Comparison of ENCODE assay signal across 10 cellular contexts in the genomic region with DNA sequence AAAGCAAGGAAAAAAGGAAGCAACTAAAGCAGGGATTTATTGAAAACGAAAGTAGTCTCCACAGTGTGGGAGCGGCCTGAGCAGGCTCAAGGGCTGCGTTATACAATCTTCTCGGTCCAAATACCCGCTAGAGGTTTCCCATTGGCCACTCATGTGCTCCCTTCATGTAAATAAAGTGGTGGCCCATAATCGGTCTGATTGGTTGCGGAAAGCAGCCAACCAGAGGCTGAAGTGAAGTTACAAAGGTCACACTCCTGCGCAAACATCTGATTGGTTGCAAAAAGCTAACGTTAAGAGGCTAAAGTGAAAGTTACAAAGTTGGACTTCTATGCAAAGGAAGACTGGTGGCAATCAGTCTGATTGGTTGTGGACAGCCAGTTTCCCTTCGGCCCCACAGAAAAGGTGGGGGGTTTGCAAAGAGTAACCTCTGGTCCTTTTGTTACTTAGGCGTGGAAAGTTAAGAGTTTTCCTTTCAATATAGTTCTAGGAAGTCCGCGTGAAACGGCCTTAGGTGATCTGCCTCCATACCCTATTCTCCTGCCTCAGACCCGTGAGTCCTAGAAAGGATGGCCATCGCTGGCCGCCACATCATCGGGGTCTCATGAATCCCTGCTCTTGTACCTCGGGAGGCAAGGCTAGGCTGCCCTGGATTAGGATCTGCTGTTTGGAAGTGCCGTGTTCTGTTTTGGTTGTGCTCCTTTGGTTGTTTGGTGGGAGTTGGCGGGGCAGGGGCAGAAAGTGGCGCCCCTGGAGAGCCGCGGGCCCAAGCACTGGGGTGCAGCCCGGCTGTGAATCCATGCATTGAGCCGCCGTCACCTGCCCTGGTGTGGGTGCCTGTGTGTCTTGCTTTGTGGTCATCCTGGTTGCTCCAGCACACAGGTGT.
DNase-seq lines count a peak whose midpoint lies in the region; FAIRE-seq and TF ChIP-seq lines count a peak whose summit lies in the region.
"Had no signal": no experiment of that assay in that cellular context is flagged by ENCODE, and none has a peak within 500 bp of the region (broad histone marks: within the 10 kb centered on the region; RNA-seq: fewer than 3 reads in every experiment).

No MANE protein-coding gene starts in this region.

- no peaks in the 10 kb centered on the region for H3K27me3 ChIP-seq in mucosa of rectum (ENCODE audit: control insufficient read depth in 2 of 2, insufficient read depth in 2 of 2, low read length in 2 of 2)
- no peaks in the 10 kb centered on the region for H3K27me3 ChIP-seq in subcutaneous abdominal adipose tissue (ENCODE audit: control insufficient read depth in 5 of 5, insufficient read depth in 4 of 5, low read length in 5 of 5)

- H3K4me3 ChIP-seq in coronary artery: peak overlapping the region; percentile 74
- H3K4me3 ChIP-seq in mucosa of rectum (ENCODE audit: low read length in 2 of 2): peak overlapping the region; percentile 90
- H3K4me3 ChIP-seq in subcutaneous abdominal adipose tissue (ENCODE audit: low read depth in 1 of 5, low read length in 5 of 5): peak overlapping the region; percentile 78 to 88 (median 85)

- peak; percentile 65 for DNase-seq in AG08395 (ENCODE audit: low spot score)
- peak; percentile 40 for DNase-seq in GM19239 (ENCODE audit: insufficient read length, low spot score)
- DNase-seq in HUDEP-2 (lab: John Stamatoyannopoulos, UW; ENCODE audit: unreplicated experiment in 76 of 76): peak in 71 of 76 experiments; percentile 2 to 94 (median 55)
- peak; percentile 76 for DNase-seq in UCSD-AML1 (lab: John Stamatoyannopoulos, UW; ENCODE audit: unreplicated experiment)
- DNase-seq in coronary artery (ENCODE audit: low spot score): no peak
- no peak for DNase-seq in mesenteric fat pad (ENCODE audit: low spot score)

- peaks cover 3% of the 10 kb centered on the region in 2 donors for H3K4me1 ChIP-seq in mucosa of rectum (ENCODE audit: control insufficient read depth in 2 of 2, insufficient read depth in 2 of 2, low read length in 2 of 2)
- peaks cover 3 to 31% (median 22%) of the 10 kb centered on the region in 5 donors for H3K4me1 ChIP-seq in subcutaneous abdominal adipose tissue (ENCODE audit: control insufficient read depth in 5 of 5, insufficient read depth in 5 of 5, low read length in 5 of 5)

- H3K27ac ChIP-seq in coronary artery: peak overlapping the region in 1 of 2 donors; percentile 45
- H3K27ac ChIP-seq in mucosa of rectum (ENCODE audit: low read depth in 2 of 2, low read length in 2 of 2): peak overlapping the region; percentile 80 to 82
- peak overlapping the region; percentile 82 for H3K27ac ChIP-seq in subcutaneous abdominal adipose tissue (ENCODE audit: low read depth, low read length)
- H3K27ac ChIP-seq: cardiac muscle cell had no signal

- H3K9ac ChIP-seq in mucosa of rectum (ENCODE audit: low read depth in 1 of 2, low read length in 2 of 2): peak overlapping the region; percentile 65 to 82
- H3K9ac ChIP-seq in subcutaneous abdominal adipose tissue (ENCODE audit: low read length in 5 of 5): peak overlapping the region; percentile 73 to 86 (median 81)

- peak; percentile 61 for FAIRE-seq in GM19239 (lab: Jason Lieb, UNC)
- FAIRE-seq: G401.6 had no signal

- no peak for TF ChIP-seq CTCF in coronary artery (IDR thresholded peaks at IDR 0.05)

- H3K9me3 ChIP-seq in mucosa of rectum (ENCODE audit: control insufficient read depth in 2 of 2, low read length in 2 of 2) (no peaks in the 10 kb centered on the region), subcutaneous abdominal adipose tissue (ENCODE audit: control insufficient read depth in 5 of 5, low read length in 5 of 5) (no peaks in the 10 kb centered on the region)

- H3K36me3 ChIP-seq in mucosa of rectum (ENCODE audit: control insufficient read depth in 2 of 2, insufficient read depth in 2 of 2, low read length in 2 of 2): no peaks in the 10 kb centered on the region
- H3K36me3 ChIP-seq in subcutaneous abdominal adipose tissue (ENCODE audit: control insufficient read depth in 5 of 5, insufficient read depth in 5 of 5, low read length in 5 of 5): no peaks in the 10 kb centered on the region
- H3K36me3 ChIP-seq: cardiac muscle cell had no signal

Comparison
In these comparisons a context has a peak if more than half of its experiments do, and no peak if none do; other contexts are left out.
1. DNase-seq: peak in AG08395 (single experiment), GM19239 (single experiment), HUDEP-2 (71 of 76) and UCSD-AML1 (single experiment); none in coronary artery (single experiment) and mesenteric fat pad (single experiment).
2. Peak in every context shown above with its lines, with median percentiles within 50 percentile points of each other: H3K4me3 ChIP-seq.